Comparison of ENCODE assay signal across 31 cellular contexts in genomic region chr18:39205565-39205964, GRCh38.
DNase-seq lines count a peak whose midpoint lies in the region; ATAC-seq and TF ChIP-seq lines count a peak whose summit lies in the region.
"Had no signal": no experiment of that assay in that cellular context is flagged by ENCODE, and none has a peak within 500 bp of the region (broad histone marks: within the 10 kb centered on the region; RNA-seq: fewer than 3 reads in every experiment).

No MANE protein-coding gene starts in this region.

- H3K27ac Mint-ChIP-seq in H9 (peak overlapping the region in 2 of 3 experiments; percentile 59 to 87; a peak in 2 of 7 replicates), chondrocyte (ENCODE audit: unreplicated experiment) (no peak overlapping the region)
- H3K27ac Mint-ChIP-seq: activated CD8-positive, alpha-beta memory T cell treated with anti-CD3 and anti-CD28 coated beads, Interleukin-2, amount 10 ng/mL, durations not matched to agents 7 days and 5 days; immature natural killer cell; naive B cell had no signal

- TF ChIP-seq CTCF in H9 (conservative IDR thresholded peaks at IDR 0.05) (no peak), OCI-LY3 (IDR thresholded peaks at IDR 0.05; ENCODE audit: low read depth, low read length) (no peak), chondrocyte (IDR thresholded peaks at IDR 0.05) (no peak)

- no peaks in the 10 kb centered on the region for H3K23me2 ChIP-seq in H9 (ENCODE audit: insufficient read length, low read depth, low read length, poor library complexity, severe bottlenecking)

- H3K23ac ChIP-seq in H9 (ENCODE audit: insufficient read length, low read depth, low read length) = no peak overlapping the region

- H2BK5ac ChIP-seq in H9 (ENCODE audit: insufficient read length, low read length) = no peak overlapping the region

- no peak overlapping the region for H3K18ac ChIP-seq in H9 (ENCODE audit: insufficient read length, low read depth, low read length)

- no peak overlapping the region for H2BK20ac ChIP-seq in H9 (ENCODE audit: low read depth, low read length, poor library complexity, severe bottlenecking)

- DNase-seq in H9 (no peak), glomerular visceral epithelial cell (ENCODE audit: extremely low spot score) (peak; percentile 40), C1 segment of cervical spinal cord (lab: John Stamatoyannopoulos, UW) (no peak), chondrocyte (ENCODE audit: low spot score) (no peak), COLO829 (ENCODE audit: low spot score) (no peak)
- DNase-seq: activated CD4-positive, alpha-beta T cell treated with anti-CD3 and anti-CD28 coated beads, Interleukin-2, amount 50 U/mL, for 1 hour; activated CD8-positive, alpha-beta memory T cell treated with anti-CD3 and anti-CD28 coated beads, Interleukin-2, amount 10 ng/mL, durations not matched to agents 7 days and 5 days; activated naive CD4-positive, alpha-beta T cell treated with Interleukin-2 at 50 U/mL for 16 hours; activated T-cell treated with anti-CD3 and anti-CD28 coated beads, Interleukin-2, amount 50 U/mL, for 48 hours; adrenal gland; Caco-2; colonic mucosa; effector memory CD4-positive, alpha-beta T cell; H7; hypothalamus; immature natural killer cell; left lung; naive B cell; NCI-H1694; SIG-M5; stimulated activated CD4-positive, alpha-beta T cell treated with anti-CD3 and anti-CD28 coated beads, Interleukin-15, amount 100 ng/mL, for 24 hours; stimulated activated naive CD4-positive, alpha-beta T cell treated with Interleukin-2 at 50 U/mL for 16 hours; T1000; testis had no signal

- no peak overlapping the region for H3K14ac ChIP-seq in H9 (ENCODE audit: insufficient read depth, low read length)

- H3K4ac ChIP-seq in H9 (ENCODE audit: low read depth, low read length) = no peak overlapping the region

- no peak overlapping the region for H4K91ac ChIP-seq in H9 (ENCODE audit: insufficient read length, low read depth, low read length)

- peak; percentile 55 for ATAC-seq in GM18867 (IDR thresholded peaks at IDR 0.05; ENCODE audit: unreplicated experiment)
- no peak for ATAC-seq in GM21360 (IDR thresholded peaks at IDR 0.05; ENCODE audit: unreplicated experiment)
- ATAC-seq: activated CD8-positive, alpha-beta memory T cell treated with anti-CD3 and anti-CD28 coated beads, Interleukin-2, amount 10 ng/mL, durations not matched to agents 7 days and 5 days; gastroesophageal sphincter; left lung; Panc1 had no signal

- H3K9me3 Mint-ChIP-seq in H9 (no peaks in the 10 kb centered on the region; a peak in 1 of 5 replicates), chondrocyte (ENCODE audit: low read depth) (peaks cover 2% of the 10 kb centered on the region)

- no peak overlapping the region for H3K4me2 ChIP-seq in H9 (ENCODE audit: insufficient read depth, insufficient read length, low read length)
- H3K4me2 ChIP-seq in OCI-LY3 (ENCODE audit: low read length) = peak overlapping the region; percentile 77

- H4K20me1 ChIP-seq in H9 (ENCODE audit: control insufficient read depth, insufficient read depth, insufficient read length) (no peaks in the 10 kb centered on the region), OCI-LY3 (ENCODE audit: insufficient read depth, low read length) (no peaks in the 10 kb centered on the region)

- no peak overlapping the region for H2AFZ ChIP-seq in H9 (ENCODE audit: low read length)
- peak overlapping the region; percentile 98 for H2AFZ ChIP-seq in OCI-LY3 (ENCODE audit: low read depth, low read length)

- no peak overlapping the region for H4K5ac ChIP-seq in H9 (ENCODE audit: insufficient read length, low read depth, low read length)

- H3K36me3 Mint-ChIP-seq in H9 (ENCODE audit: insufficient read depth in 1 of 3, low read depth in 3 of 3) (peaks cover 0 to 2% (median 0%) of the 10 kb centered on the region in 3 experiments; a peak in 1 of 7 replicates), chondrocyte (ENCODE audit: low read depth) (no peaks in the 10 kb centered on the region)
- H3K36me3 Mint-ChIP-seq: activated CD8-positive, alpha-beta memory T cell treated with anti-CD3 and anti-CD28 coated beads, Interleukin-2, amount 10 ng/mL, durations not matched to agents 7 days and 5 days; naive B cell had no signal

- no peaks in the 10 kb centered on the region for H3K79me2 ChIP-seq in H9 (ENCODE audit: insufficient read depth, low read length)
- H3K79me2 ChIP-seq in OCI-LY3 (ENCODE audit: low read length) = no peaks in the 10 kb centered on the region

- H3K9me3 ChIP-seq in H9 (ENCODE audit: control insufficient read depth, low read depth, low read length) (no peaks in the 10 kb centered on the region), OCI-LY3 (ENCODE audit: insufficient read depth, low read length) (no peaks in the 10 kb centered on the region)
- H3K9me3 ChIP-seq: adrenal gland, Caco-2, colonic mucosa, gastroesophageal sphincter, left lung, neutrophil, prostate gland, testis had no signal

- peaks cover 4% of the 10 kb centered on the region for H3K36me3 ChIP-seq in OCI-LY3 (replicated peaks; ENCODE audit: low read depth, low read length)
- H3K36me3 ChIP-seq: adrenal gland, colonic mucosa, gastroesophageal sphincter, left lung, neutrophil, prostate gland had no signal

- H3K9ac ChIP-seq in H9 (ENCODE audit: extremely low read depth, insufficient read length, low read length) (no peak overlapping the region), OCI-LY3 (ENCODE audit: low read length) (peak overlapping the region; percentile 60)

- H3K4me3 Mint-ChIP-seq in H9 (no peak overlapping the region), chondrocyte (ENCODE audit: unreplicated experiment) (no peak overlapping the region)
- H3K4me3 Mint-ChIP-seq: activated CD8-positive, alpha-beta memory T cell treated with anti-CD3 and anti-CD28 coated beads, Interleukin-2, amount 10 ng/mL, durations not matched to agents 7 days and 5 days; immature natural killer cell; naive B cell had no signal

- H3K27me3 Mint-ChIP-seq in H9 (ENCODE audit: low read depth) (no peaks in the 10 kb centered on the region), chondrocyte (ENCODE audit: low read depth) (no peaks in the 10 kb centered on the region)
- H3K27me3 Mint-ChIP-seq: activated CD8-positive, alpha-beta memory T cell treated with anti-CD3 and anti-CD28 coated beads, Interleukin-2, amount 10 ng/mL, durations not matched to agents 7 days and 5 days; naive B cell had no signal

- peaks cover 2% of the 10 kb centered on the region; the same call in 1 of the 2 replicates for H3K4me1 ChIP-seq in H9 (ENCODE audit: insufficient read depth, low read length)
- peaks cover 35% of the 10 kb centered on the region for H3K4me1 ChIP-seq in OCI-LY3 (ENCODE audit: low read length)
- H3K4me1 ChIP-seq: adrenal gland, Caco-2, colonic mucosa, gastroesophageal sphincter, left lung, prostate gland, testis had no signal

- H2BK12ac ChIP-seq in H9 (ENCODE audit: insufficient read length, low read depth, low read length) = no peak overlapping the region

- H4K8ac ChIP-seq in H9 (replicated peaks; ENCODE audit: insufficient read length, low read depth, low read length) = no peak overlapping the region

- no peak overlapping the region for H2BK15ac ChIP-seq in H9 (ENCODE audit: low read depth, low read length)

- no CpG with 5 or more reads among the region's 4 CpGs for WGBS in H9 (ENCODE audit: extremely low coverage, insufficient read length, low lambda C conversion rate)

- H3K27ac ChIP-seq in H9 (ENCODE audit: insufficient read length, low read depth, low read length) (no peak overlapping the region), OCI-LY3 (ENCODE audit: low read length) (peak overlapping the region; percentile 82)
- H3K27ac ChIP-seq: adrenal gland, colonic mucosa, gastroesophageal sphincter, left lung, neutrophil, prostate gland, testis had no signal

- H3T11ph ChIP-seq in H9 (ENCODE audit: low read length) = no peak overlapping the region

- H3K79me1 ChIP-seq in H9 (ENCODE audit: insufficient read depth, low read depth, low read length, poor library complexity, severe bottlenecking) = no peaks in the 10 kb centered on the region

- no peak overlapping the region for H2AK5ac ChIP-seq in H9 (ENCODE audit: insufficient read length, low read length)

- H3K4me1 Mint-ChIP-seq in H9 (peaks cover 0 to 4% of the 10 kb centered on the region in 2 experiments; a peak in 2 of 4 replicates), chondrocyte (ENCODE audit: low read depth) (no peaks in the 10 kb centered on the region)
- H3K4me1 Mint-ChIP-seq: activated CD8-positive, alpha-beta memory T cell treated with anti-CD3 and anti-CD28 coated beads, Interleukin-2, amount 10 ng/mL, durations not matched to agents 7 days and 5 days; immature natural killer cell; naive B cell had no signal

- no peak overlapping the region for H3K56ac ChIP-seq in H9 (ENCODE audit: insufficient read length, low read depth, low read length)

- H3K4me3 ChIP-seq in OCI-LY3 (ENCODE audit: low read length) = peak overlapping the region; percentile 60
- H3K4me3 ChIP-seq: adrenal gland, colonic mucosa, gastroesophageal sphincter, left lung, prostate gland, testis had no signal

- no peak overlapping the region for H2BK120ac ChIP-seq in H9 (ENCODE audit: low read depth, low read length, poor library complexity, severe bottlenecking)

- H3K27me3 ChIP-seq in H9 (ENCODE audit: insufficient read depth, low read length) = no peaks in the 10 kb centered on the region
- no peaks in the 10 kb centered on the region for H3K27me3 ChIP-seq in OCI-LY3 (ENCODE audit: low read depth, low read length)
- H3K27me3 ChIP-seq: adrenal gland, colonic mucosa, gastroesophageal sphincter, left lung, neutrophil, testis had no signal
